In the genomic region with DNA sequence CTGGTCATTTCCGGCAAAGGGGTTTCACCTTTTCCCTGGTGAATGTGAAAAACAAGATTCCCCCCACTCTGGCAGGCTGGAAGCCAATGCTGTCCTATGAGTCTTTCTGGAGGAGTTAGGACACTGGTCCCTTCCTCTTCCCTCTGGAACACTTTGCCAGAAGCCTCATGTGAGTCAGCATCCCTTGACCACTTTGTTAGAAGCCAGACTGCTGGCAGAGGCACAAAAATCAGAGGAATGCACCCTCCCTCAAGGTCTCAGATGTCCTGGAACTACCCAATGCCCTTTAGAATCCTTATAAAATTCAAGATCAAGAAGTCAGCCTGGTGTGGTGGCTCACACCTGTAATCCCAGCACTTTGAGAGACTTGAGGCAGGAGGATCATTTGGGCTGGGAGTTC, we compare ENCODE assay signal across 7 cellular contexts. TPM values are rescaled to one million over a fixed set of nuclear protein-coding genes. Genes with fewer than 3 reads are reported as not detected.
DNase-seq lines count a peak whose midpoint lies in the region; ATAC-seq and TF ChIP-seq lines count a peak whose summit lies in the region.

No MANE protein-coding gene starts in this region.

- H3K4me3 Mint-ChIP-seq in endothelial cell (ENCODE audit: unreplicated experiment): no peak overlapping the region
- no peak overlapping the region for H3K4me3 Mint-ChIP-seq in natural killer cell treated with Interleukin-12 subunit alpha and Interleukin-12 subunit beta and Interleukin-15 and Interleukin-18, amount 100 ng/mL, for 72 hours

- H3K4me1 ChIP-seq in lung (ENCODE audit: control insufficient read depth in 2 of 2, insufficient read depth in 2 of 2, low read length in 2 of 2) (peaks cover 7 to 23% of the 10 kb centered on the region in 2 donors), vagina (peaks cover 53% of the 10 kb centered on the region)

- H3K27me3 ChIP-seq in lung (ENCODE audit: control insufficient read depth, insufficient read depth) (no peaks in the 10 kb centered on the region), vagina (no peaks in the 10 kb centered on the region)

- no peak for TF ChIP-seq POLR2A in vagina (IDR thresholded peaks at IDR 0.05)

- WGBS in lung, 2 donors: 60 to 81% methylated on average over 1 of the region's 1 CpG

- peak overlapping the region; percentile 39 for H3K27ac Mint-ChIP-seq in endothelial cell (ENCODE audit: unreplicated experiment)
- no peak overlapping the region for H3K27ac Mint-ChIP-seq in natural killer cell treated with Interleukin-12 subunit alpha and Interleukin-12 subunit beta and Interleukin-15 and Interleukin-18, amount 100 ng/mL, for 72 hours

- TF ChIP-seq CTCF in endothelial cell (IDR thresholded peaks at IDR 0.05; ENCODE audit: unreplicated experiment) (no peak), lung (IDR thresholded peaks at IDR 0.05; ENCODE audit: control extremely low read depth, extremely low read depth) (no peak), vagina (IDR thresholded peaks at IDR 0.05) (no peak)

- H3K27ac ChIP-seq in lung (ENCODE audit: low read depth in 1 of 2, low read length in 1 of 2) (peak overlapping the region; percentile 74 to 95), vagina (peak overlapping the region; percentile 88)

- H3K36me3 Mint-ChIP-seq in endothelial cell (ENCODE audit: low read depth, unreplicated experiment): peaks cover under 1% of the 10 kb centered on the region
- H3K36me3 Mint-ChIP-seq in natural killer cell treated with Interleukin-12 subunit alpha and Interleukin-12 subunit beta and Interleukin-15 and Interleukin-18, amount 100 ng/mL, for 72 hours: no peaks in the 10 kb centered on the region

- H3K9me3 ChIP-seq in lung (ENCODE audit: control insufficient read depth in 2 of 2, insufficient read depth in 1 of 2, low read length in 1 of 2): no peaks in the 10 kb centered on the region
- H3K9me3 ChIP-seq in vagina: no peaks in the 10 kb centered on the region

- H3K4me3 ChIP-seq in lung (no peak overlapping the region), vagina (no peak overlapping the region)

- intact Hi-C loops in vagina (cut with DNase I): no loop called here

- no peaks in the 10 kb centered on the region for H3K9me3 Mint-ChIP-seq in endothelial cell (ENCODE audit: unreplicated experiment)
- no peaks in the 10 kb centered on the region for H3K9me3 Mint-ChIP-seq in natural killer cell treated with Interleukin-12 subunit alpha and Interleukin-12 subunit beta and Interleukin-15 and Interleukin-18, amount 100 ng/mL, for 72 hours

- DNase-seq in LoVo (ENCODE audit: low spot score) (peak; percentile 81), endothelial cell (ENCODE audit: low spot score) (no peak), lung (ENCODE audit: low spot score) (peak; percentile 70), vagina (ENCODE audit: extremely low spot score in 2 of 2) (no peak), NOMO-1 (lab: John Stamatoyannopoulos, UW; ENCODE audit: unreplicated experiment in 2 of 2) (no peak)
- no peak for DNase-seq in natural killer cell treated with Interleukin-12 subunit alpha and Interleukin-12 subunit beta and Interleukin-15 and Interleukin-18, amount 100 ng/mL, for 72 hours (ENCODE audit: low spot score)

- no peaks in the 10 kb centered on the region for H3K27me3 Mint-ChIP-seq in endothelial cell (ENCODE audit: unreplicated experiment)
- H3K27me3 Mint-ChIP-seq in natural killer cell treated with Interleukin-12 subunit alpha and Interleukin-12 subunit beta and Interleukin-15 and Interleukin-18, amount 100 ng/mL, for 72 hours: peaks cover 4 to 6% of the 10 kb centered on the region in 2 donors

- peaks cover 15% of the 10 kb centered on the region for H3K4me1 Mint-ChIP-seq in endothelial cell (ENCODE audit: unreplicated experiment)
- no peaks in the 10 kb centered on the region for H3K4me1 Mint-ChIP-seq in natural killer cell treated with Interleukin-12 subunit alpha and Interleukin-12 subunit beta and Interleukin-15 and Interleukin-18, amount 100 ng/mL, for 72 hours (ENCODE audit: low read depth in 2 of 2)

- ATAC-seq in lung (ENCODE audit: insufficient read depth, low FRiP score) (peak; percentile 75), HG03039 (IDR thresholded peaks at IDR 0.05; ENCODE audit: unreplicated experiment) (no peak)
- no peak for ATAC-seq in natural killer cell treated with Interleukin-12 subunit alpha and Interleukin-12 subunit beta and Interleukin-15 and Interleukin-18, amount 100 ng/mL, for 72 hours

- H3K36me3 ChIP-seq in lung (ENCODE audit: control insufficient read depth in 2 of 2, insufficient read depth in 2 of 2, low read length in 2 of 2) (peaks cover 0 to 9% of the 10 kb centered on the region in 2 donors), vagina (no peaks in the 10 kb centered on the region)

RNA-seq across cellular contexts. Expression of a gene that starts 26.6 kb away (rescaled TPM):
- 55.2 TPM for total RNA-seq in endothelial cell (ENCODE audit: unreplicated experiment)
- total RNA-seq in lung: 100 to 1,000 TPM in 1 of 2 donors, 10 to 100 TPM in 1; 45.2 to 126 TPM
- 10 to 100 TPM; 21.0 to 42.3 TPM for polyA plus RNA-seq in lung
- 156 TPM for total RNA-seq in vagina
- total RNA-seq in natural killer cell treated with Interleukin-12 subunit alpha and Interleukin-12 subunit beta and Interleukin-15 and Interleukin-18, amount 100 ng/mL, for 72 hours: under 1 TPM in 1 of 2 donors, not detected in 1; 0.17 TPM

Comparison
In these comparisons a context has a peak if more than half of its experiments do, and no peak if none do; other contexts are left out.
1. DNase-seq: peak in LoVo (single experiment) and lung (single experiment); none in endothelial cell (single experiment), vagina (0 of 2), natural killer cell treated with Interleukin-12 subunit alpha and Interleukin-12 subunit beta and Interleukin-15 and Interleukin-18, amount 100 ng/mL, for 72 hours (single experiment) and NOMO-1 (0 of 2).
2. RNA of a gene that starts 26.6 kb away (total RNA-seq): 156 TPM in vagina (single experiment), 45.2 to 126 TPM in lung and 55.2 TPM in endothelial cell (single experiment); 0.17 TPM in natural killer cell treated with Interleukin-12 subunit alpha and Interleukin-12 subunit beta and Interleukin-15 and Interleukin-18, amount 100 ng/mL, for 72 hours; every median in the first group is over 10 times any median in the second.